ENCODE assay signal across 1 cellular context in the genomic region with DNA sequence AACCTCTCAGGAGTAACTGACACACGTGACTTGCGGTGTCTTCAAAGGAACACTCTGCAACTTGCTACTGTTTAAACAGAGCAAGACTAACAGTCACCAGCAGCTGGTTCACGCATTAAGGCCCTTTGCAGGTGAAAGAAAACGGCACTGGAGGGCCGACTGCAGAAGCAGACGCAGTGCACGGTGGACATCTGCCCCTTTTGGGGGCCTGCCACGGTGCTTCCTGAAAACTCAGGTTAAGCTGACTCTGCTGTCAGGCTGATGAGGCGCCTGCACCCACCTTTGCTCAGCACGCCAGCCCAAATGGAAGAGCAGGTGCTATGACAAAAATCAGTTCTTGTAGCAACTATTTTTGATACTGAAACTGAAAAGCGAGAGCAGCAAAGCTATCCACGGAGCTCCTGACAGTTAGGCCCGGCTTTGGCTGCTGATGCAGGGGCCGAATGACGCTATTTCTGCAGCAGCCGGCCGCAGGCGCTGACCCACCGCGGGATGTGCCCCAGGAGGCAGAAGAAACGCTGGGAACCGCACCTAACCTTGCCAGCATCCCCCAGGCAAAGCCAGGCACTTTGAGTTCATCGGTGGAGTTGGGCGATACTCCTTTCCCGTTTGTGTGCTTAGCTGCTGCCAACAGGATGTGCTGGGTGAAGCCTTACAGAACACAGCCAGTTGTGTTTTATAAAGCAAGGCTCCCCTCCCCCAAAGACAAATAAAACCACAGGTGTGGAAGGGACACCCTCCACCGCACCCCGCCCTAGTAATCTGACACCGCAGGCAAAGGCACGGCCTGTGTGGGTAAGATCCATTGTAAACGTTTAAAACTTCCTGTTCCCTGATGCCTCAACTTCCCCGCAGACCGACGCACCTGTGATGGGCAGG.
TF ChIP-seq lines count a peak whose summit lies in the region.

No MANE protein-coding gene starts in this region.

TF ChIP-seq in GM12878, 131 proteins besides CTCF, POLR2A, EP300 and RAD21 (continues in another document):
- TF ChIP-seq SREBF1 (IDR thresholded peaks at IDR 0.05; ENCODE audit: low read length) (no peak), PKNOX1 (IDR thresholded peaks at IDR 0.05) (peak; percentile 85), CBX3 (IDR thresholded peaks at IDR 0.05; ENCODE audit: borderline replicate concordance, low read depth) (no peak), ZNF274 (IDR thresholded peaks at IDR 0.05; ENCODE audit: insufficient read depth, insufficient read length) (no peak), CHD1 (IDR thresholded peaks at IDR 0.05; ENCODE audit: low read depth, low read length) (no peak), BACH1 (IDR thresholded peaks at IDR 0.05; ENCODE audit: borderline replicate concordance) (no peak; the same call in 1 of the 2 replicates), ZBTB40 (IDR thresholded peaks at IDR 0.05; ENCODE audit: borderline replicate concordance) (no peak), SPI1 (IDR thresholded peaks at IDR 0.05; ENCODE audit: borderline replicate concordance, insufficient read depth, low read depth, low read length) (no peak), FOS (IDR thresholded peaks at IDR 0.05; ENCODE audit: borderline replicate concordance, extremely low read depth, insufficient read length) (no peak), RELA (IDR thresholded peaks at IDR 0.05; ENCODE audit: borderline replicate concordance, partially characterized antibody) (no peak), EGR1 (IDR thresholded peaks at IDR 0.05; ENCODE audit: borderline replicate concordance in 1 of 2, low read depth in 2 of 2, low read length in 2 of 2) (peak in 1 of 2 experiments; percentile 1; a peak in 1 of 3 replicates), RUNX3 (IDR thresholded peaks at IDR 0.05; ENCODE audit: low read length) (peak; percentile 90), SREBF2 (IDR thresholded peaks at IDR 0.05; ENCODE audit: low read length) (no peak), IRF3 (IDR thresholded peaks at IDR 0.05) (no peak), KAT2A (conservative IDR thresholded peaks at IDR 0.05; ENCODE audit: control insufficient read depth, low read depth, low read length) (no peak), FOXM1 (IDR thresholded peaks at IDR 0.05; ENCODE audit: low read depth, low read length) (peak; percentile 98), BHLHE40 (IDR thresholded peaks at IDR 0.05; ENCODE audit: borderline replicate concordance in 1 of 2, low read depth in 2 of 2, low read length in 1 of 2) (peak; percentile 83 to 91), ZBTB11 (CRISPR knock-in tag; IDR thresholded peaks at IDR 0.05) (no peak), SIN3A (IDR thresholded peaks at IDR 0.05; ENCODE audit: low read depth, low read length) (0 out of 2 replicates have a peak, but pooled peaks have one; percentile 52), YBX1 (IDR thresholded peaks at IDR 0.05) (no peak), ZNF24 (IDR thresholded peaks at IDR 0.05) (no peak), ATF7 (IDR thresholded peaks at IDR 0.05; ENCODE audit: low read depth) (peak; percentile 51; the same call in 1 of the 2 replicates), SRF (IDR thresholded peaks at IDR 0.05; ENCODE audit: low read depth in 2 of 2, low read length in 2 of 2) (peak in 1 of 2 experiments; percentile 43; a peak in 1 of 4 replicates), PML (IDR thresholded peaks at IDR 0.05; ENCODE audit: low read length) (peak; percentile 48; the same call in 1 of the 2 replicates), MEF2B (IDR thresholded peaks at IDR 0.05; ENCODE audit: partially characterized antibody, poor library complexity, severe bottlenecking) (peak; percentile 89), JUND (IDR thresholded peaks at IDR 0.05; ENCODE audit: low read depth, low read length) (no peak), DPF2 (IDR thresholded peaks at IDR 0.05) (peak; percentile 84; the same call in 1 of the 2 replicates), PAX5 (IDR thresholded peaks at IDR 0.05; ENCODE audit: borderline replicate concordance, low read depth, low read length) (peak; percentile 84; the same call in 1 of the 2 replicates), JUNB (IDR thresholded peaks at IDR 0.05) (peak; percentile 80), TCF3 (IDR thresholded peaks at IDR 0.05; ENCODE audit: borderline replicate concordance, insufficient read depth, low read depth, low read length) (peak; percentile 98), RCOR1 (conservative IDR thresholded peaks at IDR 0.05; ENCODE audit: low read depth, low read length) (0 out of 2 replicates have a peak, but pooled peaks have one; percentile 69), CREM (IDR thresholded peaks at IDR 0.05; ENCODE audit: low read depth) (peak; percentile 90)
- TF ChIP-seq, protein P1, sequence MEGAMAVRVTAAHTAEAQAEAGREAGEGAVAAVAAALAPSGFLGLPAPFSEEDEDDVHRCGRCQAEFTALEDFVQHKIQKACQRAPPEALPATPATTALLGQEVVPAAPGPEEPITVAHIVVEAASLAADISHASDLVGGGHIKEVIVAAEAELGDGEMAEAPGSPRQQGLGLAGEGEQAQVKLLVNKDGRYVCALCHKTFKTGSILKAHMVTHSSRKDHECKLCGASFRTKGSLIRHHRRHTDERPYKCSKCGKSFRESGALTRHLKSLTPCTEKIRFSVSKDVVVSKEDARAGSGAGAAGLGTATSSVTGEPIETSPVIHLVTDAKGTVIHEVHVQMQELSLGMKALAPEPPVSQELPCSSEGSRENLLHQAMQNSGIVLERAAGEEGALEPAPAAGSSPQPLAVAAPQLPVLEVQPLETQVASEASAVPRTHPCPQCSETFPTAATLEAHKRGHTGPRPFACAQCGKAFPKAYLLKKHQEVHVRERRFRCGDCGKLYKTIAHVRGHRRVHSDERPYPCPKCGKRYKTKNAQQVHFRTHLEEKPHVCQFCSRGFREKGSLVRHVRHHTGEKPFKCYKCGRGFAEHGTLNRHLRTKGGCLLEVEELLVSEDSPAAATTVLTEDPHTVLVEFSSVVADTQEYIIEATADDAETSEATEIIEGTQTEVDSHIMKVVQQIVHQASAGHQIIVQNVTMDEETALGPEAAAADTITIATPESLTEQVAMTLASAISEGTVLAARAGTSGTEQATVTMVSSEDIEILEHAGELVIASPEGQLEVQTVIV (IDR thresholded peaks at IDR 0.05; ENCODE audit: borderline replicate concordance, partially characterized antibody): no peak
- TF ChIP-seq, protein P2, sequence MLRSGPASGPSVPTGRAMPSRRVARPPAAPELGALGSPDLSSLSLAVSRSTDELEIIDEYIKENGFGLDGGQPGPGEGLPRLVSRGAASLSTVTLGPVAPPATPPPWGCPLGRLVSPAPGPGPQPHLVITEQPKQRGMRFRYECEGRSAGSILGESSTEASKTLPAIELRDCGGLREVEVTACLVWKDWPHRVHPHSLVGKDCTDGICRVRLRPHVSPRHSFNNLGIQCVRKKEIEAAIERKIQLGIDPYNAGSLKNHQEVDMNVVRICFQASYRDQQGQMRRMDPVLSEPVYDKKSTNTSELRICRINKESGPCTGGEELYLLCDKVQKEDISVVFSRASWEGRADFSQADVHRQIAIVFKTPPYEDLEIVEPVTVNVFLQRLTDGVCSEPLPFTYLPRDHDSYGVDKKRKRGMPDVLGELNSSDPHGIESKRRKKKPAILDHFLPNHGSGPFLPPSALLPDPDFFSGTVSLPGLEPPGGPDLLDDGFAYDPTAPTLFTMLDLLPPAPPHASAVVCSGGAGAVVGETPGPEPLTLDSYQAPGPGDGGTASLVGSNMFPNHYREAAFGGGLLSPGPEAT (IDR thresholded peaks at IDR 0.05; ENCODE audit: low read depth): peak; percentile 18; the same call in 1 of the 2 replicates
- TF ChIP-seq, protein P3, sequence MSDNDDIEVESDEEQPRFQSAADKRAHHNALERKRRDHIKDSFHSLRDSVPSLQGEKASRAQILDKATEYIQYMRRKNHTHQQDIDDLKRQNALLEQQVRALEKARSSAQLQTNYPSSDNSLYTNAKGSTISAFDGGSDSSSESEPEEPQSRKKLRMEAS (IDR thresholded peaks at IDR 0.05; ENCODE audit: low read depth, low read length): peak; percentile 47
- TF ChIP-seq, protein P4, sequence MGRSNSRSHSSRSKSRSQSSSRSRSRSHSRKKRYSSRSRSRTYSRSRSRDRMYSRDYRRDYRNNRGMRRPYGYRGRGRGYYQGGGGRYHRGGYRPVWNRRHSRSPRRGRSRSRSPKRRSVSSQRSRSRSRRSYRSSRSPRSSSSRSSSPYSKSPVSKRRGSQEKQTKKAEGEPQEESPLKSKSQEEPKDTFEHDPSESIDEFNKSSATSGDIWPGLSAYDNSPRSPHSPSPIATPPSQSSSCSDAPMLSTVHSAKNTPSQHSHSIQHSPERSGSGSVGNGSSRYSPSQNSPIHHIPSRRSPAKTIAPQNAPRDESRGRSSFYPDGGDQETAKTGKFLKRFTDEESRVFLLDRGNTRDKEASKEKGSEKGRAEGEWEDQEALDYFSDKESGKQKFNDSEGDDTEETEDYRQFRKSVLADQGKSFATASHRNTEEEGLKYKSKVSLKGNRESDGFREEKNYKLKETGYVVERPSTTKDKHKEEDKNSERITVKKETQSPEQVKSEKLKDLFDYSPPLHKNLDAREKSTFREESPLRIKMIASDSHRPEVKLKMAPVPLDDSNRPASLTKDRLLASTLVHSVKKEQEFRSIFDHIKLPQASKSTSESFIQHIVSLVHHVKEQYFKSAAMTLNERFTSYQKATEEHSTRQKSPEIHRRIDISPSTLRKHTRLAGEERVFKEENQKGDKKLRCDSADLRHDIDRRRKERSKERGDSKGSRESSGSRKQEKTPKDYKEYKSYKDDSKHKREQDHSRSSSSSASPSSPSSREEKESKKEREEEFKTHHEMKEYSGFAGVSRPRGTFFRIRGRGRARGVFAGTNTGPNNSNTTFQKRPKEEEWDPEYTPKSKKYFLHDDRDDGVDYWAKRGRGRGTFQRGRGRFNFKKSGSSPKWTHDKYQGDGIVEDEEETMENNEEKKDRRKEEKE (IDR thresholded peaks at IDR 0.05): no peak
